In genomic region chr16:55328611-55329569, GRCh38 we compare ENCODE assay signal across 2 cellular contexts.
TF ChIP-seq lines count a peak whose summit lies in the region.

No MANE protein-coding gene starts in this region.

TF ChIP-seq in GM23338, 12 proteins besides CTCF, POLR2A, EP300 and RAD21 (continued from another document):
- TF ChIP-seq POLR2AphosphoS5 (IDR thresholded peaks at IDR 0.05; ENCODE audit: low read depth): no peak
- TF ChIP-seq STAT1 (IDR thresholded peaks at IDR 0.05; ENCODE audit: unreplicated experiment): no peak
- no peak for TF ChIP-seq ZNF114 (CRISPR knock-in tag; IDR thresholded peaks at IDR 0.05)
- peak; percentile 84 for TF ChIP-seq EZH2phosphoT487 (IDR thresholded peaks at IDR 0.05; ENCODE audit: unreplicated experiment)
- TF ChIP-seq, protein P1, sequence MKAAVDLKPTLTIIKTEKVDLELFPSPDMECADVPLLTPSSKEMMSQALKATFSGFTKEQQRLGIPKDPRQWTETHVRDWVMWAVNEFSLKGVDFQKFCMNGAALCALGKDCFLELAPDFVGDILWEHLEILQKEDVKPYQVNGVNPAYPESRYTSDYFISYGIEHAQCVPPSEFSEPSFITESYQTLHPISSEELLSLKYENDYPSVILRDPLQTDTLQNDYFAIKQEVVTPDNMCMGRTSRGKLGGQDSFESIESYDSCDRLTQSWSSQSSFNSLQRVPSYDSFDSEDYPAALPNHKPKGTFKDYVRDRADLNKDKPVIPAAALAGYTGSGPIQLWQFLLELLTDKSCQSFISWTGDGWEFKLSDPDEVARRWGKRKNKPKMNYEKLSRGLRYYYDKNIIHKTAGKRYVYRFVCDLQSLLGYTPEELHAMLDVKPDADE (IDR thresholded peaks at IDR 0.05): no peak

TF ChIP-seq in WTC11, 78 proteins besides CTCF, POLR2A, EP300 and RAD21:
- TF ChIP-seq HMGXB4 (CRISPR knock-in tag; IDR thresholded peaks at IDR 0.05): no peak
- no peak for TF ChIP-seq ZNF396 (CRISPR knock-in tag; IDR thresholded peaks at IDR 0.05; ENCODE audit: borderline replicate concordance)
- TF ChIP-seq, protein P2, sequence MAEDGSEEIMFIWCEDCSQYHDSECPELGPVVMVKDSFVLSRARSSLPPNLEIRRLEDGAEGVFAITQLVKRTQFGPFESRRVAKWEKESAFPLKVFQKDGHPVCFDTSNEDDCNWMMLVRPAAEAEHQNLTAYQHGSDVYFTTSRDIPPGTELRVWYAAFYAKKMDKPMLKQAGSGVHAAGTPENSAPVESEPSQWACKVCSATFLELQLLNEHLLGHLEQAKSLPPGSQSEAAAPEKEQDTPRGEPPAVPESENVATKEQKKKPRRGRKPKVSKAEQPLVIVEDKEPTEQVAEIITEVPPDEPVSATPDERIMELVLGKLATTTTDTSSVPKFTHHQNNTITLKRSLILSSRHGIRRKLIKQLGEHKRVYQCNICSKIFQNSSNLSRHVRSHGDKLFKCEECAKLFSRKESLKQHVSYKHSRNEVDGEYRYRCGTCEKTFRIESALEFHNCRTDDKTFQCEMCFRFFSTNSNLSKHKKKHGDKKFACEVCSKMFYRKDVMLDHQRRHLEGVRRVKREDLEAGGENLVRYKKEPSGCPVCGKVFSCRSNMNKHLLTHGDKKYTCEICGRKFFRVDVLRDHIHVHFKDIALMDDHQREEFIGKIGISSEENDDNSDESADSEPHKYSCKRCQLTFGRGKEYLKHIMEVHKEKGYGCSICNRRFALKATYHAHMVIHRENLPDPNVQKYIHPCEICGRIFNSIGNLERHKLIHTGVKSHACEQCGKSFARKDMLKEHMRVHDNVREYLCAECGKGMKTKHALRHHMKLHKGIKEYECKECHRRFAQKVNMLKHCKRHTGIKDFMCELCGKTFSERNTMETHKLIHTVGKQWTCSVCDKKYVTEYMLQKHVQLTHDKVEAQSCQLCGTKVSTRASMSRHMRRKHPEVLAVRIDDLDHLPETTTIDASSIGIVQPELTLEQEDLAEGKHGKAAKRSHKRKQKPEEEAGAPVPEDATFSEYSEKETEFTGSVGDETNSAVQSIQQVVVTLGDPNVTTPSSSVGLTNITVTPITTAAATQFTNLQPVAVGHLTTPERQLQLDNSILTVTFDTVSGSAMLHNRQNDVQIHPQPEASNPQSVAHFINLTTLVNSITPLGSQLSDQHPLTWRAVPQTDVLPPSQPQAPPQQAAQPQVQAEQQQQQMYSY (CRISPR knock-in tag; IDR thresholded peaks at IDR 0.05): peak; percentile 79; the same call in 1 of the 2 replicates
- TF ChIP-seq MYBL2 (CRISPR knock-in tag; IDR thresholded peaks at IDR 0.05): no peak
- no peak for TF ChIP-seq NFATC4 (CRISPR knock-in tag; IDR thresholded peaks at IDR 0.05)
- TF ChIP-seq, protein P3, sequence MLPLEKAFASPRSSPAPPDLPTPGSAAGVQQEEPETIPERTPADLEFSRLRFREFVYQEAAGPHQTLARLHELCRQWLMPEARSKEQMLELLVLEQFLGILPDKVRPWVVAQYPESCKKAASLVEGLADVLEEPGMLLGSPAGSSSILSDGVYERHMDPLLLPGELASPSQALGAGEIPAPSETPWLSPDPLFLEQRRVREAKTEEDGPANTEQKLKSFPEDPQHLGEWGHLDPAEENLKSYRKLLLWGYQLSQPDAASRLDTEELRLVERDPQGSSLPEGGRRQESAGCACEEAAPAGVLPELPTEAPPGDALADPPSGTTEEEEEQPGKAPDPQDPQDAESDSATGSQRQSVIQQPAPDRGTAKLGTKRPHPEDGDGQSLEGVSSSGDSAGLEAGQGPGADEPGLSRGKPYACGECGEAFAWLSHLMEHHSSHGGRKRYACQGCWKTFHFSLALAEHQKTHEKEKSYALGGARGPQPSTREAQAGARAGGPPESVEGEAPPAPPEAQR (CRISPR knock-in tag; IDR thresholded peaks at IDR 0.05): no peak
